In the genomic region with DNA sequence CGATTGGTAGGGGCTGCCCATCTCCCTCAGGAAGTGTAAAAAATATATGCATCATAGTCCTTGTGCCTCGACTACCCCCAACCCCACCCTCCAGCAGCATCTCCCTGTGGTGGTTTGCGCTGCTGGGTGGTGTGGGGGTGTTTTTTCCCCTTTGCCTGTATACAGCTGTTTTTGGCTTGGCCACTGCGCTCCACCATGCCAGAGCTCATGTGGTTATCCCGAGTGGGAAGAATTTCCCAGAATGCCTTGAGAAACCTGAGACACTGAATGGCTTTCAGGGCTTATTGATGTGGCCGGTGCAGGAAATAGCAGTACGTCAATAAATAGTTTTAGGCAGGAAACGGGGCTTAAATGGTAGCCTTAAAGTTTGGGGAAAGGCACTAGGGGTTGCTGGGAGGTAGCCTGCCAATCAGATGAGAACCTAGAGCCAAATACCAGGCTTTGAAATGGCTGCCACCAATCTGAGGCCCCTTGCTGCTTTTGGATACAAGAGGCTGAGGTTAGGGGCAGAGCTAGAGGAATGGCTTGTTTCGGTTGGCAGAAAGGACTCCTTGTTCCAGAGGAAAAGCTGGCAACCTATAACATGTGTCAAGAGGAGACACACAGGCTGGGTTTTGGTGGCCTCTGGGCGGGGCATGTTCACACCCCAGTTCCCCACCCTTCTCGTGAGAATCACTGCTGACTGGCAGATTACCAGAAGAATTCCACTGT, we compare ENCODE assay signal across 9 cellular contexts.
DNase-seq lines count a peak whose midpoint lies in the region; ATAC-seq and TF ChIP-seq lines count a peak whose summit lies in the region.
"Had no signal": no experiment of that assay in that cellular context is flagged by ENCODE, and none has a peak within 500 bp of the region (broad histone marks: within the 10 kb centered on the region; RNA-seq: fewer than 3 reads in every experiment).

No MANE protein-coding gene starts in this region.

- no peak overlapping the region for H3T11ph ChIP-seq in H9 (ENCODE audit: low read length)

- intact Hi-C loops in activated CD8-positive, alpha-beta T cell treated with anti-CD3 and anti-CD28 coated beads for 36 hours (cut with micrococcal nuclease), result no loop called here
- intact Hi-C loops in spleen (cut with DNase I; ENCODE audit: low total_unique reads), result no loop called here

- H3K4ac ChIP-seq in H9 (ENCODE audit: low read depth, low read length), result no peak overlapping the region

- no peak overlapping the region for H2BK12ac ChIP-seq in H9 (ENCODE audit: insufficient read length, low read depth, low read length)

- no peak overlapping the region for H2BK120ac ChIP-seq in H9 (ENCODE audit: low read depth, low read length, poor library complexity, severe bottlenecking)

- no peaks in the 10 kb centered on the region for H3K36me3 ChIP-seq in spleen

- H3K27ac Mint-ChIP-seq in H9, result no peak overlapping the region
- H3K27ac Mint-ChIP-seq in activated CD8-positive, alpha-beta T cell treated with anti-CD3 and anti-CD28 coated beads for 36 hours, result peak overlapping the region; percentile 88

- no peak overlapping the region for H2AFZ ChIP-seq in H9 (ENCODE audit: low read length)

- POLR2A ChIA-PET in activated CD8-positive, alpha-beta T cell treated with anti-CD3 and anti-CD28 coated beads for 36 hours (lab: Charles Lee), result interaction anchor here (1.1 kb wide), 1 partner anchor 71 kb away, joined by 3 read pairs; no protein-coding TSS in a partner anchor

- H3K4me3 ChIP-seq in fibroblast of the aortic adventitia (ENCODE audit: low read depth, low read length), result no peak overlapping the region
- no peak overlapping the region for H3K4me3 ChIP-seq in spleen

- no peaks in the 10 kb centered on the region for H3K79me1 ChIP-seq in H9 (ENCODE audit: insufficient read depth, low read depth, low read length, poor library complexity, severe bottlenecking)

- H3K27me3 Mint-ChIP-seq in H9 (ENCODE audit: low read depth), result no peaks in the 10 kb centered on the region
- H3K27me3 Mint-ChIP-seq in activated CD8-positive, alpha-beta T cell treated with anti-CD3 and anti-CD28 coated beads for 36 hours, result no peaks in the 10 kb centered on the region

- H3K27ac ChIP-seq in H9 (ENCODE audit: insufficient read length, low read depth, low read length) (no peak overlapping the region), spleen (peak overlapping the region in 4 of 8 donors; percentile 1 to 41 (median 21))

- H3K4me1 ChIP-seq in H9 (ENCODE audit: insufficient read depth, low read length) (no peaks in the 10 kb centered on the region), spleen (peaks cover 8 to 33% (median 14%) of the 10 kb centered on the region in 6 donors)

- H3K79me2 ChIP-seq in H9 (ENCODE audit: insufficient read depth, low read length), result no peaks in the 10 kb centered on the region

- H2BK5ac ChIP-seq in H9 (ENCODE audit: insufficient read length, low read length), result no peak overlapping the region

- no peak overlapping the region for H4K8ac ChIP-seq in H9 (replicated peaks; ENCODE audit: insufficient read length, low read depth, low read length)

- CTCF ChIA-PET in activated CD8-positive, alpha-beta T cell treated with anti-CD3 and anti-CD28 coated beads for 36 hours (lab: Charles Lee), result interaction anchor here (1.7 kb wide), 1 partner anchor 29 kb away, joined by 5 read pairs; no protein-coding TSS in a partner anchor

- no peak overlapping the region for H3K14ac ChIP-seq in H9 (ENCODE audit: insufficient read depth, low read length)

- H3K4me3 Mint-ChIP-seq in H9, result no peak overlapping the region
- no peak overlapping the region for H3K4me3 Mint-ChIP-seq in activated CD8-positive, alpha-beta T cell treated with anti-CD3 and anti-CD28 coated beads for 36 hours

- TF ChIP-seq CTCF in H9 (conservative IDR thresholded peaks at IDR 0.05) (no peak), fibroblast of the aortic adventitia (IDR thresholded peaks at IDR 0.05; ENCODE audit: insufficient read depth, low read length) (no peak), spleen (IDR thresholded peaks at IDR 0.05 in 8 of 11, conservative IDR thresholded peaks at IDR 0.05 in 3 of 11) (no peak)
- TF ChIP-seq CTCF in activated CD8-positive, alpha-beta T cell treated with anti-CD3 and anti-CD28 coated beads for 36 hours (IDR thresholded peaks at IDR 0.05), result no peak

- no peak overlapping the region for H4K5ac ChIP-seq in H9 (ENCODE audit: insufficient read length, low read depth, low read length)

- no peaks in the 10 kb centered on the region for H3K23me2 ChIP-seq in H9 (ENCODE audit: insufficient read length, low read depth, low read length, poor library complexity, severe bottlenecking)

- no peak overlapping the region for H4K91ac ChIP-seq in H9 (ENCODE audit: insufficient read length, low read depth, low read length)

- H3K9ac ChIP-seq in H9 (ENCODE audit: extremely low read depth, insufficient read length, low read length), result no peak overlapping the region

- H4K20me1 ChIP-seq in H9 (ENCODE audit: control insufficient read depth, insufficient read depth, insufficient read length), result no peaks in the 10 kb centered on the region

- no peak overlapping the region for H3K23ac ChIP-seq in H9 (ENCODE audit: insufficient read length, low read depth, low read length)

- WGBS in H9 (ENCODE audit: extremely low coverage, insufficient read length, low lambda C conversion rate), result no CpG with 5 or more reads among the region's 11 CpGs
- 55 to 71% (median 66%) methylated on average over 11 of the region's 11 CpGs for WGBS in spleen, 5 donors

- peak; percentile 89 for ATAC-seq in activated CD8-positive, alpha-beta T cell treated with anti-CD3 and anti-CD28 coated beads for 36 hours
- ATAC-seq in GM21390 (IDR thresholded peaks at IDR 0.05; ENCODE audit: unreplicated experiment) (no peak), HG03354 (IDR thresholded peaks at IDR 0.05; ENCODE audit: poor library complexity, severe bottlenecking, unreplicated experiment) (no peak)

- DNase-seq in H9 (peak; percentile 26), fibroblast of the aortic adventitia (ENCODE audit: low read depth) (peak; percentile 54), spleen (peak; percentile 67), GM19240 (ENCODE audit: insufficient read length, low spot score) (no peak), kidney tubule cell (ENCODE audit: low spot score) (no peak)
- DNase-seq in activated CD8-positive, alpha-beta T cell treated with anti-CD3 and anti-CD28 coated beads for 36 hours, result peak; percentile 68
- DNase-seq: small intestine had no signal

- H3K4me1 Mint-ChIP-seq in H9, result peaks cover 0 to 5% of the 10 kb centered on the region in 2 experiments; a peak in 1 of 4 replicates
- peaks cover 61% of the 10 kb centered on the region for H3K4me1 Mint-ChIP-seq in activated CD8-positive, alpha-beta T cell treated with anti-CD3 and anti-CD28 coated beads for 36 hours (ENCODE audit: low read depth)

- H3K9me3 Mint-ChIP-seq in H9, result no peaks in the 10 kb centered on the region
- H3K9me3 Mint-ChIP-seq in activated CD8-positive, alpha-beta T cell treated with anti-CD3 and anti-CD28 coated beads for 36 hours, result no peaks in the 10 kb centered on the region

- H3K56ac ChIP-seq in H9 (ENCODE audit: insufficient read length, low read depth, low read length), result no peak overlapping the region

- no peak overlapping the region for H2BK15ac ChIP-seq in H9 (ENCODE audit: low read depth, low read length)

- no peak overlapping the region for H2AK5ac ChIP-seq in H9 (ENCODE audit: insufficient read length, low read length)

- TF ChIP-seq POLR2A in spleen (IDR thresholded peaks at IDR 0.05), result no peak

- H3K9me3 ChIP-seq in H9 (ENCODE audit: control insufficient read depth, low read depth, low read length) (no peaks in the 10 kb centered on the region), spleen (no peaks in the 10 kb centered on the region)

- no peak overlapping the region for H2BK20ac ChIP-seq in H9 (ENCODE audit: low read depth, low read length, poor library complexity, severe bottlenecking)

- H3K18ac ChIP-seq in H9 (ENCODE audit: insufficient read length, low read depth, low read length), result no peak overlapping the region

- H3K27me3 ChIP-seq in H9 (ENCODE audit: insufficient read depth, low read length), result no peaks in the 10 kb centered on the region
- H3K27me3 ChIP-seq in spleen (replicated peaks in 1 of 7), result no peaks in the 10 kb centered on the region

- H3K4me2 ChIP-seq in H9 (ENCODE audit: insufficient read depth, insufficient read length, low read length), result no peak overlapping the region

- peaks cover 0 to 4% (median 2%) of the 10 kb centered on the region in 3 experiments; a peak in 2 of 7 replicates for H3K36me3 Mint-ChIP-seq in H9 (ENCODE audit: insufficient read depth in 1 of 3, low read depth in 3 of 3)
- no peaks in the 10 kb centered on the region for H3K36me3 Mint-ChIP-seq in activated CD8-positive, alpha-beta T cell treated with anti-CD3 and anti-CD28 coated beads for 36 hours (ENCODE audit: low read depth)

Comparison
In these comparisons a context has a peak if more than half of its experiments do, and no peak if none do; other contexts are left out.
1. DNase-seq: peak in H9 (single experiment), activated CD8-positive, alpha-beta T cell treated with anti-CD3 and anti-CD28 coated beads for 36 hours (single experiment), fibroblast of the aortic adventitia (single experiment) and spleen (single experiment); none in GM19240 (single experiment) and kidney tubule cell (single experiment).